In the genomic region with DNA sequence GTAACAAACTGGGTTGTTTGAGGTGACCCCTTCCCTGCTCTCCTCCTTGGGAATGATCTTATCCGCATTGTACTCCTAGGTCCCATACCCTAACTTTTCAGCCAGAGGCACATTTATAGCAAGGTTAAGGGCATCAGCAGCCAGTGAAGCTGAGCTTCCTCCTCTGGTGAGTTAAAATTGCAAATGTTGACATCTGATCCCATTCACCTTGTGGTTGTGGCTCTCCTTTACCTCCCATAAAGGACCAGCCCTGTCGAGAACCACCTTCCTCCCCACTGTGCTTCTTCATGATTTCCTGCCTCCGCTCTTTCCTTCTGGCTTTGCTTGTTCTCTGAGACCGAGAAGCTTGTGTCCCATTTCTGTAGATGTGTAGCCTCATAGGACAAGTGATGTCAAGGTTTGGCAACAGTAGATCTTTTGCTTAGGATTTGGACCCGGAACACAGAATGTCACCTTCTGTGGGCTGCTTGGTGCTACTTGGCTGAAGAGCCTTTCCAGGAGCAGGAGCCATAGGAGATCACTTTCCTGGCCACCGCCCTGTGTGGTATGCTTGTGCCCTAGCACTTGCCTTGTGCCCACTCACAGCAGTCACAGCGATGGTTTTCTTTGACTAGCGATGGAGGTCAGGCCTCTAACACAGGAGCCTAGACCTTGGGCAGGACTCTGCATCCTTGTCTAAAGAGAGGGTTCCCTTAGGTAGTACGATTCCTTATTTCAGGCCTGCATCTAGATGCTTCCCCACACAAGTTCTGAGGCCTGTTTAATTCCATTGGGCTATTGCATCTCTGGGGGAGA, we compare ENCODE assay signal across 12 cellular contexts. TPM values are rescaled to one million over a fixed set of nuclear protein-coding genes. Genes with fewer than 3 reads are reported as not detected.
DNase-seq lines count a peak whose midpoint lies in the region; ATAC-seq, FAIRE-seq and TF ChIP-seq lines count a peak whose summit lies in the region.
"Had no signal": no experiment of that assay in that cellular context is flagged by ENCODE, and none has a peak within 500 bp of the region (broad histone marks: within the 10 kb centered on the region; RNA-seq: fewer than 3 reads in every experiment).

No MANE protein-coding gene starts in this region.

- H3K36me3 Mint-ChIP-seq in activated CD4-positive, alpha-beta T cell treated with anti-CD3 and anti-CD28 coated beads for 36 hours (ENCODE audit: low read depth) = peaks cover 13% of the 10 kb centered on the region
- H3K36me3 Mint-ChIP-seq in activated naive CD8-positive, alpha-beta T cell treated with anti-CD3 and anti-CD28 coated beads, Interleukin-2, amount 50 U/mL, for 24 hours (ENCODE audit: low read depth) = peaks cover 11% of the 10 kb centered on the region

- no peak for FAIRE-seq in keratinocyte (lab: Jason Lieb, UNC)

- no peaks in the 10 kb centered on the region for H3K9me3 ChIP-seq in keratinocyte (ENCODE audit: control insufficient read depth, low read depth, low read length)
- H3K9me3 ChIP-seq: testis had no signal

- DNase-seq in activated CD4-positive, alpha-beta T cell treated with anti-CD3 and anti-CD28 coated beads for 36 hours = no peak
- DNase-seq in activated CD4-positive, alpha-beta T cell treated with anti-CD3 and anti-CD28 coated beads for 48 hours = no peak
- DNase-seq in activated naive CD8-positive, alpha-beta T cell treated with anti-CD3 and anti-CD28 coated beads, Interleukin-2, amount 50 U/mL, for 24 hours = no peak
- DNase-seq in keratinocyte (ENCODE audit: low read depth, low spot score) (no peak), substantia nigra (lab: John Stamatoyannopoulos, UW) (no peak), DMS153 (lab: John Stamatoyannopoulos, UW) (no peak)
- DNase-seq: NCI-H1105 had no signal

- no peak overlapping the region for H2AFZ ChIP-seq in keratinocyte (ENCODE audit: control insufficient read depth, low read length)

- H4K20me1 ChIP-seq in keratinocyte (ENCODE audit: control insufficient read depth, extremely low read depth, insufficient read depth, low read length) = peaks cover 44% of the 10 kb centered on the region

- H3K36me3 ChIP-seq in keratinocyte (ENCODE audit: control insufficient read depth in 2 of 2, extremely low read depth in 1 of 2, insufficient read depth in 2 of 2, low read length in 2 of 2) = peaks cover 0 to 6% of the 10 kb centered on the region in 2 experiments

- H3K4me2 ChIP-seq in keratinocyte (ENCODE audit: control insufficient read depth, extremely low read depth, insufficient read depth, low read depth, low read length) = peak overlapping the region; percentile 88

- no peaks in the 10 kb centered on the region for H3K27me3 Mint-ChIP-seq in activated CD4-positive, alpha-beta T cell treated with anti-CD3 and anti-CD28 coated beads for 36 hours
- no peaks in the 10 kb centered on the region for H3K27me3 Mint-ChIP-seq in activated naive CD8-positive, alpha-beta T cell treated with anti-CD3 and anti-CD28 coated beads, Interleukin-2, amount 50 U/mL, for 24 hours

- H3K4me3 ChIP-seq in keratinocyte (ENCODE audit: control insufficient read depth in 2 of 3, extremely low read depth in 1 of 3, insufficient read depth in 2 of 3, low read depth in 1 of 3, low read length in 3 of 3) = no peak overlapping the region
- H3K4me3 ChIP-seq: skin epidermis, testis had no signal

- no peaks in the 10 kb centered on the region for H3K27me3 ChIP-seq in keratinocyte (ENCODE audit: control insufficient read depth, extremely low read depth, insufficient read depth, low read length)
- H3K27me3 ChIP-seq: testis had no signal

- dilution Hi-C loops in keratinocyte (cut with MboI; ENCODE audit: extremely low pct_ligation_motif_present, low sequenced_read_pairs) = no loop called here

- CTCF ChIA-PET in activated CD4-positive, alpha-beta T cell treated with anti-CD3 and anti-CD28 coated beads for 36 hours (lab: Charles Lee) = interaction anchor here (1.4 to 1.5 kb wide), 2 partner anchors 15 to 17 kb away, joined by 4 to 5 read pairs; no protein-coding TSS in a partner anchor

- H3K27ac ChIP-seq in keratinocyte (ENCODE audit: control insufficient read depth, insufficient read depth, low read length) (no peak overlapping the region), substantia nigra (ENCODE audit: low read depth, low read length, poor library complexity, severe bottlenecking) (peak overlapping the region; percentile 74)

- ATAC-seq in activated CD4-positive, alpha-beta T cell treated with anti-CD3 and anti-CD28 coated beads for 36 hours = no peak
- ATAC-seq in activated naive CD8-positive, alpha-beta T cell treated with anti-CD3 and anti-CD28 coated beads, Interleukin-2, amount 50 U/mL, for 24 hours = no peak
- ATAC-seq in HG03378 (IDR thresholded peaks at IDR 0.05; ENCODE audit: unreplicated experiment) = no peak
- no peak for ATAC-seq in HG02884 (IDR thresholded peaks at IDR 0.05; ENCODE audit: unreplicated experiment)

- H3K27ac Mint-ChIP-seq in activated CD4-positive, alpha-beta T cell treated with anti-CD3 and anti-CD28 coated beads for 36 hours = peak overlapping the region; percentile 86
- peak overlapping the region; percentile 40 for H3K27ac Mint-ChIP-seq in activated naive CD8-positive, alpha-beta T cell treated with anti-CD3 and anti-CD28 coated beads, Interleukin-2, amount 50 U/mL, for 24 hours

- peaks cover 94% of the 10 kb centered on the region for H3K79me2 ChIP-seq in keratinocyte (ENCODE audit: control insufficient read depth, insufficient read depth, low read length)

- no peak overlapping the region for H3K9ac ChIP-seq in keratinocyte (ENCODE audit: control insufficient read depth, extremely low read depth, insufficient read depth, low read length)

- no peaks in the 10 kb centered on the region for H3K9me3 Mint-ChIP-seq in activated CD4-positive, alpha-beta T cell treated with anti-CD3 and anti-CD28 coated beads for 36 hours (ENCODE audit: low read depth)
- H3K9me3 Mint-ChIP-seq in activated naive CD8-positive, alpha-beta T cell treated with anti-CD3 and anti-CD28 coated beads, Interleukin-2, amount 50 U/mL, for 24 hours = no peaks in the 10 kb centered on the region

- intact Hi-C loops in activated CD4-positive, alpha-beta T cell treated with anti-CD3 and anti-CD28 coated beads for 36 hours (cut with DNase I, micrococcal nuclease) = loop anchor here in 1 of 2 experiments (1.0 kb wide), 1 partner anchor 12 kb away; no protein-coding TSS in a partner anchor

- POLR2A ChIA-PET in activated CD4-positive, alpha-beta T cell treated with anti-CD3 and anti-CD28 coated beads for 36 hours (lab: Charles Lee) = interaction anchor here (1.0 to 1.5 kb wide), 3 partner anchors 12 to 18 kb away, joined by 3 to 7 read pairs (median 6); no protein-coding TSS in a partner anchor

- no peak overlapping the region for H3K4me3 Mint-ChIP-seq in activated CD4-positive, alpha-beta T cell treated with anti-CD3 and anti-CD28 coated beads for 36 hours
- H3K4me3 Mint-ChIP-seq in activated naive CD8-positive, alpha-beta T cell treated with anti-CD3 and anti-CD28 coated beads, Interleukin-2, amount 50 U/mL, for 24 hours = no peak overlapping the region

- peaks cover 29% of the 10 kb centered on the region for H3K4me1 ChIP-seq in keratinocyte (ENCODE audit: control insufficient read depth, extremely low read depth, insufficient read depth, low read length)

- H3K9me1 ChIP-seq in keratinocyte (ENCODE audit: control insufficient read depth, extremely low read depth, insufficient read depth, low read length) = peaks cover 10% of the 10 kb centered on the region

- H3K4me1 Mint-ChIP-seq in activated CD4-positive, alpha-beta T cell treated with anti-CD3 and anti-CD28 coated beads for 36 hours = peaks cover 62% of the 10 kb centered on the region
- peaks cover 74% of the 10 kb centered on the region for H3K4me1 Mint-ChIP-seq in activated naive CD8-positive, alpha-beta T cell treated with anti-CD3 and anti-CD28 coated beads, Interleukin-2, amount 50 U/mL, for 24 hours

- TF ChIP-seq CTCF in keratinocyte (optimal IDR thresholded peaks at IDR 0.05 in 1 of 3, IDR thresholded peaks at IDR 0.05 in 1 of 3, conservative IDR thresholded peaks at IDR 0.05 in 1 of 3; ENCODE audit: extremely low read depth in 1 of 3, insufficient read depth in 2 of 3, low read length in 3 of 3) = no peak

RNA-seq across cellular contexts. Expression of a gene that starts 18.8 kb away (rescaled TPM):
- total RNA-seq in activated CD4-positive, alpha-beta T cell treated with anti-CD3 and anti-CD28 coated beads for 36 hours = 100 to 1,000 TPM; 184 to 238 TPM
- 68.7 to 106 TPM (median 74.1 TPM) in 3 replicates for polyA plus RNA-seq in keratinocyte
- 15.9 TPM for polyA plus RNA-seq in keratinocyte (2011; ENCODE audit: low read depth)
- polyA plus RNA-seq in keratinocyte (2011; cell fraction: cytosol; rRNA removed) = 97.4 and 123 TPM in 2 replicates
- polyA plus RNA-seq in keratinocyte (2011; cell fraction: nucleus; rRNA removed) = 51.5 and 63.8 TPM in 2 replicates
- 46.3 and 98.1 TPM in 2 replicates for polyA plus RNA-seq in keratinocyte (2012; ENCODE audit: low replicate concordance)
- 61.1 to 116 TPM (median 67.7 TPM) in 3 replicates for polyA minus RNA-seq in keratinocyte
- 87.9 TPM for polyA minus RNA-seq in keratinocyte (2011; cell fraction: cytosol; rRNA and poly(A)+ RNA removed)
- 23.2 and 34.7 TPM in 2 replicates for polyA minus RNA-seq in keratinocyte (2011; cell fraction: nucleus; rRNA and poly(A)+ RNA removed)

RNA-seq across cellular contexts. Expression of a gene that starts 33.6 kb away (rescaled TPM):
- total RNA-seq in activated CD4-positive, alpha-beta T cell treated with anti-CD3 and anti-CD28 coated beads for 36 hours = 10 to 100 TPM; 14.3 to 18.1 TPM
- polyA plus RNA-seq in keratinocyte = 14.1 to 18.0 TPM (median 15.8 TPM) in 3 replicates
- 5.3 TPM for polyA plus RNA-seq in keratinocyte (2011; ENCODE audit: low read depth)
- polyA plus RNA-seq in keratinocyte (2011; cell fraction: cytosol; rRNA removed) = 12.1 and 14.3 TPM in 2 replicates
- polyA plus RNA-seq in keratinocyte (2011; cell fraction: nucleus; rRNA removed) = 30.5 and 34.1 TPM in 2 replicates
- 9.9 and 17.7 TPM in 2 replicates for polyA plus RNA-seq in keratinocyte (2012; ENCODE audit: low replicate concordance)
- 21.3 to 24.7 TPM (median 23.3 TPM) in 3 replicates for polyA minus RNA-seq in keratinocyte
- polyA minus RNA-seq in keratinocyte (2011; cell fraction: cytosol; rRNA and poly(A)+ RNA removed) = 12.1 TPM
- 18.6 and 33.8 TPM in 2 replicates for polyA minus RNA-seq in keratinocyte (2011; cell fraction: nucleus; rRNA and poly(A)+ RNA removed)

RNA-seq across cellular contexts. Expression of a gene that starts 51.4 kb away (rescaled TPM):
- not detected for total RNA-seq in activated CD4-positive, alpha-beta T cell treated with anti-CD3 and anti-CD28 coated beads for 36 hours
- polyA plus RNA-seq in keratinocyte = 0.04 TPM in 1 of 3 replicates, not detected in the others
- not detected for polyA plus RNA-seq in keratinocyte (2011; ENCODE audit: low read depth)
- polyA plus RNA-seq in keratinocyte (2011; cell fraction: cytosol; rRNA removed) = not detected in 2 replicates
- not detected in 2 replicates for polyA plus RNA-seq in keratinocyte (2011; cell fraction: nucleus; rRNA removed)
- not detected in 2 replicates for polyA plus RNA-seq in keratinocyte (2012; ENCODE audit: low replicate concordance)
- 0.16 TPM in 1 of 3 replicates, not detected in the others for polyA minus RNA-seq in keratinocyte
- polyA minus RNA-seq in keratinocyte (2011; cell fraction: cytosol; rRNA and poly(A)+ RNA removed) = not detected
- polyA minus RNA-seq in keratinocyte (2011; cell fraction: nucleus; rRNA and poly(A)+ RNA removed) = not detected in 2 replicates
- total RNA-seq: A673 had no signal

RNA-seq across cellular contexts. Expression of a gene that starts 54.7 kb away (rescaled TPM):
- total RNA-seq in activated CD4-positive, alpha-beta T cell treated with anti-CD3 and anti-CD28 coated beads for 36 hours = 10 to 100 TPM; 46.5 to 54.2 TPM
- polyA plus RNA-seq in keratinocyte = 75.7 to 90.2 TPM (median 84.9 TPM) in 3 replicates
- polyA plus RNA-seq in keratinocyte (2011; ENCODE audit: low read depth) = 18.9 TPM
- polyA plus RNA-seq in keratinocyte (2011; cell fraction: cytosol; rRNA removed) = 83.1 and 87.7 TPM in 2 replicates
- polyA plus RNA-seq in keratinocyte (2011; cell fraction: nucleus; rRNA removed) = 76.6 and 86.6 TPM in 2 replicates
- 49.4 and 62.3 TPM in 2 replicates for polyA plus RNA-seq in keratinocyte (2012; ENCODE audit: low replicate concordance)
- polyA minus RNA-seq in keratinocyte = 62.3 to 84.4 TPM (median 67.7 TPM) in 3 replicates
- polyA minus RNA-seq in keratinocyte (2011; cell fraction: cytosol; rRNA and poly(A)+ RNA removed) = 79.4 TPM
- 39.8 and 60.2 TPM in 2 replicates for polyA minus RNA-seq in keratinocyte (2011; cell fraction: nucleus; rRNA and poly(A)+ RNA removed)
